In the genomic region with DNA sequence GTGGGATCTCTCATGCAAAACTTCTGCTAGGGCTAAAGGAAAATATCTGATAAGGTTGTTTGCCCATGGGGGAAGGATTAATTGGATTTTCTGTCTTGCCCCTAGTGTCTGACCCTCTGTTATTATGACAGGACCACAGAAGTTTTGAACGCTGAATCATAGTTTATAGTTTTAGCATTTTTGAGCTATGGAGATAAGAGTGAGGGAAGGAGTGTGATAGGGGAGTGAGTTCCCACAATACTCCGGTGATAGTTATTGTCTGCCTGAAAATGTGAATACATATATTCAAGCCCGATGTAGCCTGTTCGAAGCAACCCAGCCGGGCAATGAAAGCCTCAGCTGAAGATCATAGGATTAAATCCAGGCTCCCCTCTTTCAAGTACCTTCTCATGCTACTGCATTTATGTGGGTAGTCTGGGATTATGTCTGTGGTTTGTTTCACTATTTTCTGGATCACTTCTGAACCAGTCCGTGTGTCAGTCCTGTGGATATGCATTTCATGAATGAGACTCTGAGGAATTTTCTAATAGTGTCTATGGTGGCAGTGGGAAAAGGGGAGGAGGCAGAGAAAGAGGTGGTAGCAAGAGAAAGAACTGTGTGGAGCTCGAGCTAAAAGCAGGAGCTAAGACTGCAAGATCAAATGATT, we compare ENCODE assay signal across 22 cellular contexts.
DNase-seq lines count a peak whose midpoint lies in the region; ATAC-seq and TF ChIP-seq lines count a peak whose summit lies in the region.
"Had no signal": no experiment of that assay in that cellular context is flagged by ENCODE, and none has a peak within 500 bp of the region (broad histone marks: within the 10 kb centered on the region; RNA-seq: fewer than 3 reads in every experiment).

No MANE protein-coding gene starts in this region.

- H3K36me3 ChIP-seq in IMR-90 (ENCODE audit: control insufficient read depth, insufficient read depth, low read length) (no peaks in the 10 kb centered on the region), adipocyte (ENCODE audit: control insufficient read depth, insufficient read depth, low read length, severe bottlenecking) (no peaks in the 10 kb centered on the region), skeletal muscle satellite cell (ENCODE audit: insufficient read depth, low read length) (no peaks in the 10 kb centered on the region)
- H3K36me3 ChIP-seq: Peyer's patch, tibial artery had no signal

- H2AK5ac ChIP-seq in IMR-90 (ENCODE audit: low read depth, low read length) = no peak overlapping the region

- H3K18ac ChIP-seq in IMR-90 (ENCODE audit: low read depth, low read length) = 0 out of 2 replicates have a peak overlapping the region, but pooled peaks have one; percentile 43

- H3K9me3 Mint-ChIP-seq in glutamatergic neuron (ENCODE audit: unreplicated experiment) = peaks cover 8% of the 10 kb centered on the region
- no peaks in the 10 kb centered on the region for H3K9me3 Mint-ChIP-seq in T-helper 2 cell treated with Interferon-gamma antibody and Interleukin-4, amounts not matched to agents 5 μg/mL and 100 μg/mL, for 36 hours
- H3K9me3 Mint-ChIP-seq: naive thymus-derived CD8-positive, alpha-beta T cell; stimulated activated naive B cell treated with anti-CD40 and anti-IgM and Interleukin-4, amounts not matched to agents 10 μg/mL and 1 μg/mL and 100 μg/mL, for 72 hours had no signal

- CTCF ChIA-PET in IMR-90 (lab: Yijun Ruan, JAX) = no interaction called here

- H2BK5ac ChIP-seq in IMR-90 (ENCODE audit: low read depth, low read length, poor library complexity, severe bottlenecking) = no peak overlapping the region

- no peak overlapping the region; the same call in 1 of the 2 replicates for H4K5ac ChIP-seq in IMR-90 (ENCODE audit: low read depth, low read length)

- TF ChIP-seq RAD21 in IMR-90 (IDR thresholded peaks at IDR 0.05; ENCODE audit: low read length) = no peak

- H3K4me1 ChIP-seq in IMR-90 (ENCODE audit: control insufficient read depth, insufficient read depth, low read length) = peaks cover 2% of the 10 kb centered on the region; the same call in 1 of the 2 replicates
- no peaks in the 10 kb centered on the region for H3K4me1 ChIP-seq in adipocyte (ENCODE audit: control insufficient read depth, insufficient read depth, low read length)
- H3K4me1 ChIP-seq in skeletal muscle satellite cell (ENCODE audit: control insufficient read depth, insufficient read depth, low read length) = peaks cover 17% of the 10 kb centered on the region
- H3K4me1 ChIP-seq: Peyer's patch, psoas muscle, tibial artery had no signal

- H2BK15ac ChIP-seq in IMR-90 (ENCODE audit: low read depth, low read length) = peak overlapping the region; percentile 42; the same call in 1 of the 3 replicates

- H3K36me3 Mint-ChIP-seq in glutamatergic neuron (ENCODE audit: unreplicated experiment) (peaks cover 5% of the 10 kb centered on the region), T-helper 17 cell (ENCODE audit: low read depth) (peaks cover 5% of the 10 kb centered on the region)
- H3K36me3 Mint-ChIP-seq in T-helper 2 cell treated with Interferon-gamma antibody and Interleukin-4, amounts not matched to agents 5 μg/mL and 100 μg/mL, for 36 hours (ENCODE audit: low read depth) = no peaks in the 10 kb centered on the region
- H3K36me3 Mint-ChIP-seq: stimulated activated naive B cell treated with anti-CD40 and anti-IgM and Interleukin-4, amounts not matched to agents 10 μg/mL and 1 μg/mL and 100 μg/mL, for 72 hours had no signal

- no peaks in the 10 kb centered on the region for H4K20me1 ChIP-seq in IMR-90 (ENCODE audit: insufficient read depth, low read length)

- H2BK20ac ChIP-seq in IMR-90 (ENCODE audit: low read depth, low read length) = peak overlapping the region; percentile 77

- DNase-seq in IMR-90 (peak; percentile 79), adipocyte (ENCODE audit: low read depth) (peak; percentile 56), glutamatergic neuron (no peak), T-helper 17 cell (no peak), RPMI8226 (no peak)
- DNase-seq in stimulated activated CD4-positive, alpha-beta T cell treated with anti-CD3 and anti-CD28 coated beads, Interleukin-15, amount 100 ng/mL, for 24 hours = no peak
- no peak for DNase-seq in T-helper 2 cell treated with Interferon-gamma antibody and Interleukin-4, amounts not matched to agents 5 μg/mL and 100 μg/mL, for 36 hours (ENCODE audit: low spot score)
- DNase-seq: activated CD4-positive, CD25-positive, alpha-beta regulatory T cell treated with anti-CD3 and anti-CD28 coated beads, Interleukin-2, amount 50 U/mL, for 72 hours; amygdala; C1 segment of cervical spinal cord; DMS 273 treated with DMSO at 0.1 percent for 48 hours; naive thymus-derived CD8-positive, alpha-beta T cell; NCI-H1417 treated with DMSO at 0.1 percent for 48 hours; Peyer's patch; psoas muscle; stimulated activated CD4-positive, alpha-beta T cell treated with anti-CD3 and anti-CD28 coated beads, Interleukin-12 subunit alpha, Interleukin-12 subunit beta, amount 100 ng/mL, for 4 hours; stimulated activated naive B cell treated with anti-CD40 and anti-IgM and Interleukin-4, amounts not matched to agents 10 μg/mL and 1 μg/mL and 100 μg/mL, for 72 hours; T-helper 2 cell; tibial artery had no signal

- H4K91ac ChIP-seq in IMR-90 (ENCODE audit: insufficient read depth, low read depth, low read length) = peak overlapping the region; percentile 35

- H3K9ac ChIP-seq in IMR-90 (ENCODE audit: low read depth, low read length) = no peak overlapping the region; the same call in 1 of the 2 replicates
- no peak overlapping the region for H3K9ac ChIP-seq in adipocyte (ENCODE audit: low read length)
- H3K9ac ChIP-seq in skeletal muscle satellite cell (ENCODE audit: low read depth, low read length) = no peak overlapping the region

- no peaks in the 10 kb centered on the region; the same call in 1 of the 2 replicates for H3K9me1 ChIP-seq in IMR-90 (ENCODE audit: insufficient read depth, low read length)

- POLR2A ChIA-PET in IMR-90 (lab: Charles Lee; ENCODE audit: unreplicated experiment) = no interaction called here

- ATAC-seq in IMR-90 (ENCODE audit: low read depth) = peak; percentile 93
- no peak for ATAC-seq in T-helper 17 cell
- ATAC-seq: HCT116; naive thymus-derived CD8-positive, alpha-beta T cell; psoas muscle; stimulated activated naive B cell treated with anti-CD40 and anti-IgM and Interleukin-4, amounts not matched to agents 10 μg/mL and 1 μg/mL and 100 μg/mL, for 72 hours had no signal

- H4K8ac ChIP-seq in IMR-90 (ENCODE audit: low read depth in 2 of 2, low read length in 2 of 2) = peak overlapping the region in 1 of 2 experiments; percentile 39; a peak in 1 of 4 replicates

- 20% methylated on average over 1 of the region's 7 CpGs; no CpG with 5 or more reads in 1 of the 2 experiments for WGBS in IMR-90 (ENCODE audit: extremely low coverage in 2 of 2, insufficient read length in 1 of 2), 2 experiments

- no peak for TF ChIP-seq POLR2A in IMR-90 (IDR thresholded peaks at IDR 0.05; ENCODE audit: low read depth, low read length)

- no peak overlapping the region for H3K4me3 ChIP-seq in IMR-90 (ENCODE audit: insufficient read depth, low read depth, low read length)
- H3K4me3 ChIP-seq in adipocyte (ENCODE audit: low read length) = no peak overlapping the region
- no peak overlapping the region for H3K4me3 ChIP-seq in skeletal muscle satellite cell (ENCODE audit: low read length)
- H3K4me3 ChIP-seq: coronary artery, Peyer's patch, psoas muscle, tibial artery had no signal

- H3K79me1 ChIP-seq in IMR-90 (ENCODE audit: low read depth in 1 of 2, low read length in 2 of 2) = no peaks in the 10 kb centered on the region; a peak in 1 of 4 replicates

- intact Hi-C loops in IMR-90 (cut with micrococcal nuclease) = no loop called here

- H3K4ac ChIP-seq in IMR-90 (ENCODE audit: low read depth, low read length) = peak overlapping the region; percentile 6

- in situ Hi-C loops in IMR-90 (cut with MboI; ENCODE audit: low sequenced_read_pairs) = no loop called here

- peak overlapping the region; percentile 79 for H2BK120ac ChIP-seq in IMR-90 (ENCODE audit: low read depth, low read length)

- H3K27ac Mint-ChIP-seq in glutamatergic neuron (ENCODE audit: unreplicated experiment) (peak overlapping the region; percentile 49), T-helper 17 cell (no peak overlapping the region)
- H3K27ac Mint-ChIP-seq in T-helper 2 cell treated with Interferon-gamma antibody and Interleukin-4, amounts not matched to agents 5 μg/mL and 100 μg/mL, for 36 hours = no peak overlapping the region
- H3K27ac Mint-ChIP-seq: stimulated activated naive B cell treated with anti-CD40 and anti-IgM and Interleukin-4, amounts not matched to agents 10 μg/mL and 1 μg/mL and 100 μg/mL, for 72 hours had no signal

- H3K4me3 Mint-ChIP-seq in glutamatergic neuron (ENCODE audit: unreplicated experiment) (no peak overlapping the region), T-helper 17 cell (no peak overlapping the region)
- H3K4me3 Mint-ChIP-seq in T-helper 2 cell treated with Interferon-gamma antibody and Interleukin-4, amounts not matched to agents 5 μg/mL and 100 μg/mL, for 36 hours = no peak overlapping the region
- H3K4me3 Mint-ChIP-seq: naive thymus-derived CD8-positive, alpha-beta T cell; stimulated activated naive B cell treated with anti-CD40 and anti-IgM and Interleukin-4, amounts not matched to agents 10 μg/mL and 1 μg/mL and 100 μg/mL, for 72 hours had no signal

- dilution Hi-C loops in IMR-90 (cut with HindIII; ENCODE audit: low sequenced_read_pairs, unreplicated experiment) = no loop called here

- TF ChIP-seq CTCF in IMR-90 (conservative IDR thresholded peaks at IDR 0.05; ENCODE audit: low read depth, low read length) (no peak), glutamatergic neuron (IDR thresholded peaks at IDR 0.05; ENCODE audit: partially characterized antibody, unreplicated experiment) (no peak)

- H3K9me3 ChIP-seq in IMR-90 (ENCODE audit: control insufficient read depth, insufficient read depth, low read length) = no peaks in the 10 kb centered on the region
- no peaks in the 10 kb centered on the region for H3K9me3 ChIP-seq in adipocyte (ENCODE audit: control insufficient read depth, low read length)
- H3K9me3 ChIP-seq in skeletal muscle satellite cell (replicated peaks; ENCODE audit: low read length) = no peaks in the 10 kb centered on the region
- no peaks in the 10 kb centered on the region for H3K9me3 ChIP-seq in T-helper 17 cell (ENCODE audit: control insufficient read depth, low read length, poor library complexity, severe bottlenecking)
- H3K9me3 ChIP-seq: Peyer's patch, psoas muscle, tibial artery had no signal

- no TSS peak for BruUV-seq in IMR-90 (replicated peaks; lab: Mats Ljungman, UMichigan)

- peak overlapping the region; percentile 59 for H3K4me2 ChIP-seq in IMR-90 (ENCODE audit: low read depth, low read length)
- peak overlapping the region; percentile 9 for H3K4me2 ChIP-seq in skeletal muscle satellite cell (ENCODE audit: low read length)

- 0 out of 2 replicates have a peak overlapping the region, but pooled peaks have one; percentile 61 for H3K23ac ChIP-seq in IMR-90 (ENCODE audit: low read depth, low read length)

- no peak overlapping the region for H2AFZ ChIP-seq in IMR-90 (replicated peaks; ENCODE audit: low read length, poor library complexity)

- H3K56ac ChIP-seq in IMR-90 (ENCODE audit: extremely low read depth, insufficient read depth, low read length) = peak overlapping the region; percentile 12; the same call in 1 of the 2 replicates

- H2AK9ac ChIP-seq in IMR-90 (replicated peaks; ENCODE audit: low read depth, low read length, poor library complexity) = no peak overlapping the region

- peaks cover 42% of the 10 kb centered on the region for H3K4me1 Mint-ChIP-seq in glutamatergic neuron (ENCODE audit: low read depth, unreplicated experiment)
- H3K4me1 Mint-ChIP-seq in T-helper 17 cell = peaks cover 12% of the 10 kb centered on the region
- H3K4me1 Mint-ChIP-seq in T-helper 2 cell treated with Interferon-gamma antibody and Interleukin-4, amounts not matched to agents 5 μg/mL and 100 μg/mL, for 36 hours (ENCODE audit: low read depth) = no peaks in the 10 kb centered on the region
- H3K4me1 Mint-ChIP-seq: stimulated activated naive B cell treated with anti-CD40 and anti-IgM and Interleukin-4, amounts not matched to agents 10 μg/mL and 1 μg/mL and 100 μg/mL, for 72 hours had no signal

- no peak overlapping the region for H3K27ac ChIP-seq in IMR-90 (ENCODE audit: insufficient read depth, low read length)
- H3K27ac ChIP-seq: coronary artery, Peyer's patch, psoas muscle, tibial artery had no signal

- peak overlapping the region; percentile 49 for H3K14ac ChIP-seq in IMR-90 (replicated peaks; ENCODE audit: low read depth, low read length)

- no peaks in the 10 kb centered on the region for H3K27me3 ChIP-seq in IMR-90 (ENCODE audit: control insufficient read depth, insufficient read depth, low read length)
- H3K27me3 ChIP-seq in adipocyte (replicated peaks; ENCODE audit: control insufficient read depth, insufficient read depth, low read length) = no peaks in the 10 kb centered on the region
- H3K27me3 ChIP-seq in skeletal muscle satellite cell (ENCODE audit: control insufficient read depth, insufficient read depth, low read length) = no peaks in the 10 kb centered on the region
- H3K27me3 ChIP-seq: Peyer's patch, tibial artery had no signal

- H3K27me3 Mint-ChIP-seq in glutamatergic neuron (ENCODE audit: unreplicated experiment) (peaks cover 1% of the 10 kb centered on the region), T-helper 17 cell (no peaks in the 10 kb centered on the region)
- H3K27me3 Mint-ChIP-seq in T-helper 2 cell treated with Interferon-gamma antibody and Interleukin-4, amounts not matched to agents 5 μg/mL and 100 μg/mL, for 36 hours (ENCODE audit: low read depth) = no peaks in the 10 kb centered on the region
- H3K27me3 Mint-ChIP-seq: naive thymus-derived CD8-positive, alpha-beta T cell; stimulated activated naive B cell treated with anti-CD40 and anti-IgM and Interleukin-4, amounts not matched to agents 10 μg/mL and 1 μg/mL and 100 μg/mL, for 72 hours had no signal

Comparison
In these comparisons a context has a peak if more than half of its experiments do, and no peak if none do; other contexts are left out.
1. DNase-seq: peak in IMR-90 (single experiment) and adipocyte (single experiment); none in glutamatergic neuron (single experiment), T-helper 17 cell (0 of 3), stimulated activated CD4-positive, alpha-beta T cell treated with anti-CD3 and anti-CD28 coated beads, Interleukin-15, amount 100 ng/mL, for 24 hours (single experiment), RPMI8226 (single experiment) and T-helper 2 cell treated with Interferon-gamma antibody and Interleukin-4, amounts not matched to agents 5 μg/mL and 100 μg/mL, for 36 hours (single experiment).